ENCODE assay signal across 8 cellular contexts in genomic region chr11:118928870-118929495, GRCh38. TPM values are rescaled to one million over a fixed set of nuclear protein-coding genes. Genes with fewer than 3 reads are reported as not detected.
DNase-seq lines count a peak whose midpoint lies in the region; ATAC-seq and TF ChIP-seq lines count a peak whose summit lies in the region.

No MANE protein-coding gene starts in this region.

- intact Hi-C loops in Panc1 (cut with micrococcal nuclease; ENCODE audit: unreplicated experiment), result loop anchor here (1.0 kb wide), 1 partner anchor 22 kb away; no protein-coding TSS in a partner anchor

- POLR2A ChIA-PET in Panc1 (lab: Charles Lee), result interaction anchor here (0.6 kb wide), 1 partner anchor 18 kb away, joined by 3 read pairs; no protein-coding TSS in a partner anchor

- peak overlapping the region; percentile 60 for H3K9ac ChIP-seq in skeletal muscle satellite cell (ENCODE audit: low read depth, low read length)

- H3K9me3 ChIP-seq in Panc1 (ENCODE audit: control insufficient read depth, insufficient read depth, low read depth, low read length) (no peaks in the 10 kb centered on the region), skeletal muscle satellite cell (replicated peaks; ENCODE audit: low read length) (no peaks in the 10 kb centered on the region)

- CTCF ChIA-PET in Panc1 (lab: Charles Lee), result interaction anchor here (0.7 to 1.4 kb wide), 4 partner anchors 20 to 239 kb away, joined by 4 to 9 read pairs (median 6); no protein-coding TSS in a partner anchor

- H3K27ac ChIP-seq in Panc1 (ENCODE audit: low read length), result peak overlapping the region; percentile 97

- no peaks in the 10 kb centered on the region for H3K27me3 ChIP-seq in Panc1 (ENCODE audit: control insufficient read depth, insufficient read depth, low read length)
- peaks cover 11% of the 10 kb centered on the region for H3K27me3 ChIP-seq in skeletal muscle satellite cell (ENCODE audit: control insufficient read depth, insufficient read depth, low read length)

- DNase-seq in COR-L47 (lab: John Stamatoyannopoulos, UW), result peak; percentile 54
- DNase-seq in HFF-Myc (ENCODE audit: extremely low read depth, low read depth), result no peak
- no peak for DNase-seq in Panc1 (ENCODE audit: low read depth, low spot score)
- DNase-seq in astrocyte of the hippocampus (ENCODE audit: low read depth, low spot score), result peak; percentile 82

- H3K4me1 ChIP-seq in Panc1 (ENCODE audit: control insufficient read depth, insufficient read depth, low read length) (peaks cover 25% of the 10 kb centered on the region), skeletal muscle satellite cell (ENCODE audit: control insufficient read depth, insufficient read depth, low read length) (peaks cover 20% of the 10 kb centered on the region)

- in situ Hi-C loops in Panc1 (cut with HindIII; ENCODE audit: low pct_unique_long_range_greater_than_20kb, low sequenced_read_pairs), result no loop called here

- peak; percentile 37 for ATAC-seq in Panc1
- no peak for ATAC-seq in GM18909 (IDR thresholded peaks at IDR 0.05; ENCODE audit: poor library complexity, unreplicated experiment)
- no peak for ATAC-seq in GM18502 (IDR thresholded peaks at IDR 0.05; ENCODE audit: poor library complexity, unreplicated experiment)

- no peaks in the 10 kb centered on the region for H3K36me3 ChIP-seq in Panc1 (ENCODE audit: control insufficient read depth, insufficient read depth, low read length)
- no peaks in the 10 kb centered on the region for H3K36me3 ChIP-seq in skeletal muscle satellite cell (ENCODE audit: insufficient read depth, low read length)

- H3K4me3 ChIP-seq in HFF-Myc (replicated peaks; ENCODE audit: low read depth, low read length), result peak overlapping the region; percentile 61
- H3K4me3 ChIP-seq in Panc1 (ENCODE audit: low read depth in 2 of 2, low read length in 2 of 2), result peak overlapping the region; percentile 68 to 72
- peak overlapping the region; percentile 78 for H3K4me3 ChIP-seq in iPS-11a (ENCODE audit: low read depth, low read length)
- peak overlapping the region; percentile 91 for H3K4me3 ChIP-seq in skeletal muscle satellite cell (ENCODE audit: low read length)

- BruUV-seq in Panc1 (replicated peaks; lab: Mats Ljungman, UMichigan), result no TSS peak

- peak overlapping the region; percentile 99 for H3K4me2 ChIP-seq in skeletal muscle satellite cell (ENCODE audit: low read length)

- no peak for TF ChIP-seq CTCF in HFF-Myc (IDR thresholded peaks at IDR 0.05; ENCODE audit: low read depth, low read length, missing control alignments)
- no peak for TF ChIP-seq CTCF in Panc1 (IDR thresholded peaks at IDR 0.05)

RNA-seq across cellular contexts. Expression of gene BCL9L, which starts 3.3 kb away (rescaled TPM):
- total RNA-seq in Panc1 (2021; ENCODE audit: unreplicated experiment), result 234 TPM
- 207 TPM for polyA plus RNA-seq in Panc1 (2012; ENCODE audit: insufficient read length)
- 22.3 and 25.1 TPM in 2 replicates for total RNA-seq in skeletal muscle satellite cell (2012; rRNA removed)

RNA-seq across cellular contexts. Expression of gene UPK2, which starts 27.1 kb away (rescaled TPM):
- total RNA-seq in Panc1 (2021; ENCODE audit: unreplicated experiment), result 0.92 TPM
- polyA plus RNA-seq in Panc1 (2012; ENCODE audit: insufficient read length), result 4.6 TPM
- not detected in 2 replicates for total RNA-seq in skeletal muscle satellite cell (2012; rRNA removed)

RNA-seq across cellular contexts. Expression of gene FOXR1, which starts 42.6 kb away (rescaled TPM):
- not detected for total RNA-seq in Panc1 (2021; ENCODE audit: unreplicated experiment)
- not detected for polyA plus RNA-seq in Panc1 (2012; ENCODE audit: insufficient read length)
- not detected in 2 replicates for total RNA-seq in skeletal muscle satellite cell (2012; rRNA removed)

RNA-seq across cellular contexts. Expression of gene CXCR5, which starts 45.3 kb away (rescaled TPM):
- total RNA-seq in Panc1 (2021; ENCODE audit: unreplicated experiment), result not detected
- not detected for polyA plus RNA-seq in Panc1 (2012; ENCODE audit: insufficient read length)
- total RNA-seq in skeletal muscle satellite cell (2012; rRNA removed), result not detected in 2 replicates

Comparison
In these comparisons a context has a peak if more than half of its experiments do, and no peak if none do; other contexts are left out.
1. DNase-seq: peak in COR-L47 (single experiment) and astrocyte of the hippocampus (single experiment); none in HFF-Myc (single experiment) and Panc1 (single experiment).
2. Peak in every context shown above with its lines, with median percentiles within 50 percentile points of each other: H3K4me3 ChIP-seq.